11 cellular contexts compared by ENCODE assay signal in genomic region chr17:73261952-73262675, GRCh38. TPM values are rescaled to one million over a fixed set of nuclear protein-coding genes. Genes with fewer than 3 reads are reported as not detected.
DNase-seq lines count a peak whose midpoint lies in the region; ATAC-seq, FAIRE-seq and TF ChIP-seq lines count a peak whose summit lies in the region.
"Had no signal": no experiment of that assay in that cellular context is flagged by ENCODE, and none has a peak within 500 bp of the region (broad histone marks: within the 10 kb centered on the region; RNA-seq: fewer than 3 reads in every experiment).

No MANE protein-coding gene starts in this region.

- TF ChIP-seq POLR2A in K562 (conservative IDR thresholded peaks at IDR 0.05) (no peak), HepG2 (IDR thresholded peaks at IDR 0.05; ENCODE audit: insufficient read depth in 1 of 2, low read depth in 2 of 2, low read length in 2 of 2) (peak; percentile 62 to 87)

- peak; percentile 19; the same call in 2 of the 3 replicates for ATAC-seq in K562
- ATAC-seq in HepG2: peak; percentile 90
- no peak for ATAC-seq in activated T-helper 17 cell treated with anti-CD3 and anti-CD28 coated beads, Interleukin-2, amount 50 U/mL, for 72 hours (replicated peaks)

- H3K9ac ChIP-seq in K562 (ENCODE audit: insufficient read depth in 1 of 2, low read depth in 2 of 2, low read length in 2 of 2) (no peak overlapping the region; a peak in 1 of 4 replicates), HepG2 (ENCODE audit: insufficient read depth, low read depth, low read length) (peak overlapping the region; percentile 87)

- CTCF ChIA-PET in K562 (lab: Yijun Ruan, JAX; ENCODE audit: low intra/inter-chr PET ratio): interaction anchor here (0.6 kb wide), 1 partner anchor 104 kb away, joined by 3 read pairs; no protein-coding TSS in a partner anchor
- CTCF ChIA-PET in HepG2 (lab: Yijun Ruan, JAX; ENCODE audit: low intra/inter-chr PET ratio, low total read pairs): interaction anchor here (1.0 to 1.1 kb wide), 2 partner anchors 49 to 108 kb away, joined by 3 to 4 read pairs; no protein-coding TSS in a partner anchor

- no peak overlapping the region for H3K27ac ChIP-seq in K562 (ENCODE audit: extremely low read depth, low read depth, low read length)
- peak overlapping the region; percentile 98 for H3K27ac ChIP-seq in HepG2 (ENCODE audit: extremely low read length, insufficient read depth, low read length)
- H3K27ac ChIP-seq: 22Rv1 had no signal

- H2AFZ ChIP-seq in K562 (ENCODE audit: low read depth, low read length) (no peak overlapping the region), HepG2 (ENCODE audit: low read length) (no peak overlapping the region)

- FAIRE-seq in K562 (lab: Jason Lieb, UNC) (no peak), HepG2 (lab: Jason Lieb, UNC) (peak; percentile 83)

- H3K36me3 ChIP-seq in K562 (ENCODE audit: control insufficient read depth, insufficient read depth, low read length): no peaks in the 10 kb centered on the region
- H3K36me3 ChIP-seq in HepG2 (replicated peaks in 1 of 2; ENCODE audit: control insufficient read depth in 1 of 2, insufficient read depth in 2 of 2, low read length in 2 of 2): no peaks in the 10 kb centered on the region

- H4K20me1 ChIP-seq in K562 (replicated peaks; ENCODE audit: control insufficient read depth, insufficient read depth, low read length): no peaks in the 10 kb centered on the region
- H4K20me1 ChIP-seq in HepG2 (ENCODE audit: insufficient read depth, low read length): no peaks in the 10 kb centered on the region

- POLR2A ChIA-PET in K562 (lab: Yijun Ruan, JAX): interaction anchor here (0.9 to 1.8 kb wide), 3 partner anchors 14 to 104 kb away, joined by 3 read pairs; no protein-coding TSS in a partner anchor
- POLR2A ChIA-PET in HepG2 (lab: Yijun Ruan, JAX): interaction anchor here (0.9 to 4.3 kb wide), 25 partner anchors 9 to 673 kb away, joined by 3 to 204 read pairs (median 8); partner anchors contain the start of gene CDC42EP4

- H3K27me3 Mint-ChIP-seq in activated T-helper 17 cell treated with anti-CD3 and anti-CD28 coated beads, Interleukin-2, amount 50 U/mL, for 72 hours: no peaks in the 10 kb centered on the region
- H3K27me3 Mint-ChIP-seq: activated naive CD8-positive, alpha-beta T cell treated with anti-CD3 and anti-CD28 coated beads, Interleukin-2, amount 10 ng/mL, durations not matched to agents 7 days and 5 days had no signal

- H3K4me1 ChIP-seq in K562 (replicated peaks in 1 of 2; ENCODE audit: control insufficient read depth in 2 of 2, insufficient read depth in 2 of 2, low read length in 2 of 2): peaks cover 0 to 8% of the 10 kb centered on the region in 2 experiments; a peak in 2 of 5 replicates
- H3K4me1 ChIP-seq in HepG2 (ENCODE audit: insufficient read depth, low read length): peaks cover 74% of the 10 kb centered on the region

- H3K4me2 ChIP-seq in K562 (ENCODE audit: insufficient read depth, low read length) (no peak overlapping the region), HepG2 (ENCODE audit: low read depth, low read length) (peak overlapping the region; percentile 99)

- H3K27me3 ChIP-seq in K562 (ENCODE audit: control insufficient read depth in 2 of 2, insufficient read depth in 2 of 2, low read length in 2 of 2) (peaks cover 0 to 4% of the 10 kb centered on the region in 2 experiments; a peak in 2 of 5 replicates), HepG2 (ENCODE audit: control insufficient read depth in 1 of 2, insufficient read depth in 2 of 2, low read length in 2 of 2) (no peaks in the 10 kb centered on the region)

- H3K9me3 ChIP-seq in K562 (replicated peaks; ENCODE audit: control insufficient read depth, insufficient read depth, low read depth, low read length) (no peaks in the 10 kb centered on the region), HepG2 (ENCODE audit: low read length) (no peaks in the 10 kb centered on the region)

- TF ChIP-seq RAD21 in K562 (CRISPR knock-in tag; conservative IDR thresholded peaks at IDR 0.05 in 1 of 2, IDR thresholded peaks at IDR 0.05 in 1 of 2) (no peak), HepG2 (CRISPR knock-in tag; IDR thresholded peaks at IDR 0.05) (peak; percentile 82)

- no peaks in the 10 kb centered on the region for H3K9me1 ChIP-seq in K562 (ENCODE audit: control insufficient read depth, insufficient read depth, low read length)

- H3K4me1 Mint-ChIP-seq in activated T-helper 17 cell treated with anti-CD3 and anti-CD28 coated beads, Interleukin-2, amount 50 U/mL, for 72 hours: no peaks in the 10 kb centered on the region
- H3K4me1 Mint-ChIP-seq: activated naive CD8-positive, alpha-beta T cell treated with anti-CD3 and anti-CD28 coated beads, Interleukin-2, amount 10 ng/mL, durations not matched to agents 7 days and 5 days had no signal

- in situ Hi-C loops in K562 (cut with MboI): no loop called here
- in situ Hi-C loops in HepG2 (cut with HindIII; ENCODE audit: extremely low pct_ligation_motif_present, low pct_unique_long_range_greater_than_20kb): loop anchor here (5.0 kb wide), 1 partner anchor 50 kb away; the partner anchor contains the start of gene CDC42EP4

- BruUV-seq in K562 (replicated peaks; lab: Mats Ljungman, UMichigan) (no TSS peak), HepG2 (replicated peaks; lab: Mats Ljungman, UMichigan) (TSS peak; percentile 86)

- no peak overlapping the region for H3K4me3 Mint-ChIP-seq in activated T-helper 17 cell treated with anti-CD3 and anti-CD28 coated beads, Interleukin-2, amount 50 U/mL, for 72 hours
- H3K4me3 Mint-ChIP-seq: activated naive CD8-positive, alpha-beta T cell treated with anti-CD3 and anti-CD28 coated beads, Interleukin-2, amount 10 ng/mL, durations not matched to agents 7 days and 5 days had no signal

- H3K9me3 Mint-ChIP-seq in activated T-helper 17 cell treated with anti-CD3 and anti-CD28 coated beads, Interleukin-2, amount 50 U/mL, for 72 hours: no peaks in the 10 kb centered on the region
- H3K9me3 Mint-ChIP-seq: activated naive CD8-positive, alpha-beta T cell treated with anti-CD3 and anti-CD28 coated beads, Interleukin-2, amount 10 ng/mL, durations not matched to agents 7 days and 5 days had no signal

- WGBS in K562 (ENCODE audit: insufficient coverage, low coverage, missing lambda C conversion rate): 24% methylated on average over 18 of the region's 19 CpGs
- 2% methylated on average over 17 of the region's 19 CpGs for WGBS in HepG2 (ENCODE audit: low lambda C conversion rate)

- DNase-seq in DMS153 treated with DMSO at 0.1 percent for 48 hours (lab: John Stamatoyannopoulos, UW; ENCODE audit: unreplicated experiment) (peak; percentile 49), DMS153 (lab: John Stamatoyannopoulos, UW) (no peak), K562 (ENCODE audit: extremely low read depth in 1 of 4, low spot score in 3 of 4) (no peak), HepG2 (ENCODE audit: low spot score) (peak; percentile 93), superior temporal gyrus (ENCODE audit: extremely low spot score) (peak; percentile 84), NCI-H510A treated with DMSO at 0.1 percent for 48 hours (lab: John Stamatoyannopoulos, UW) (no peak)
- DNase-seq in stimulated activated CD4-positive, alpha-beta T cell treated with anti-CD3 and anti-CD28 coated beads, Interleukin-2, amount 100 ng/mL, for 24 hours: no peak
- DNase-seq: activated naive CD8-positive, alpha-beta T cell treated with anti-CD3 and anti-CD28 coated beads, Interleukin-2, amount 10 ng/mL, durations not matched to agents 7 days and 5 days; HCEC 1CT had no signal

- H3K36me3 Mint-ChIP-seq in activated T-helper 17 cell treated with anti-CD3 and anti-CD28 coated beads, Interleukin-2, amount 50 U/mL, for 72 hours (ENCODE audit: low read depth): no peaks in the 10 kb centered on the region
- H3K36me3 Mint-ChIP-seq: activated naive CD8-positive, alpha-beta T cell treated with anti-CD3 and anti-CD28 coated beads, Interleukin-2, amount 10 ng/mL, durations not matched to agents 7 days and 5 days had no signal

- H3K27ac Mint-ChIP-seq in activated T-helper 17 cell treated with anti-CD3 and anti-CD28 coated beads, Interleukin-2, amount 50 U/mL, for 72 hours: no peak overlapping the region
- H3K27ac Mint-ChIP-seq: activated naive CD8-positive, alpha-beta T cell treated with anti-CD3 and anti-CD28 coated beads, Interleukin-2, amount 10 ng/mL, durations not matched to agents 7 days and 5 days had no signal

- TF ChIP-seq EP300 in K562 (IDR thresholded peaks at IDR 0.05; ENCODE audit: low read length): no peak
- TF ChIP-seq EP300 in HepG2 (IDR thresholded peaks at IDR 0.05; ENCODE audit: low read depth in 2 of 2, low read length in 2 of 2): peak; percentile 62 to 73; a peak in 2 of 4 replicates
- TF ChIP-seq EP300 in HepG2 (CRISPR knock-in tag; IDR thresholded peaks at IDR 0.05; ENCODE audit: borderline replicate concordance): peak; percentile 67; the same call in 1 of the 2 replicates

- intact Hi-C loops in K562 (cut with micrococcal nuclease) (no loop called here), HepG2 (cut with micrococcal nuclease; ENCODE audit: unreplicated experiment) (loop anchor here (1.0 kb wide), 3 partner anchors 11 to 46 kb away; no protein-coding TSS in a partner anchor)

- H3K79me2 ChIP-seq in K562 (ENCODE audit: control insufficient read depth, insufficient read depth, low read length) (no peaks in the 10 kb centered on the region), HepG2 (ENCODE audit: insufficient read depth, low read length) (no peaks in the 10 kb centered on the region)

- H3K4me3 ChIP-seq in K562 (no peak overlapping the region), HepG2 (replicated peaks in 1 of 3; ENCODE audit: insufficient read depth in 1 of 3, low read depth in 2 of 3, low read length in 3 of 3) (peak overlapping the region; percentile 54 to 75 (median 63))

- no peak for TF ChIP-seq CTCF in K562 (IDR thresholded peaks at IDR 0.05 in 2 of 3, conservative IDR thresholded peaks at IDR 0.05 in 1 of 3; ENCODE audit: insufficient read depth in 2 of 3, low read depth in 1 of 3, low read length in 3 of 3)
- peak; percentile 78 for TF ChIP-seq CTCF in HepG2 (CRISPR knock-in tag; IDR thresholded peaks at IDR 0.05)

RNA-seq across cellular contexts. Expression of gene CPSF4L, which starts 0.4 kb away (rescaled TPM):
- not detected in 2 replicates for total RNA-seq in K562 (2011; cell fraction: chromatin; rRNA removed; ENCODE audit: low replicate concordance)
- total RNA-seq in K562 (2011; cell fraction: nucleolus; rRNA removed): not detected in 2 replicates
- total RNA-seq in K562 (2011; cell fraction: nucleoplasm; rRNA removed): not detected in 2 replicates
- not detected in 2 replicates for total RNA-seq in K562 (2014; rRNA removed)
- total RNA-seq in K562 (2014; rRNA removed; fragmentation: Illumina TruSeq; extraction: Trizol): not detected in 2 replicates
- not detected in 2 replicates for total RNA-seq in K562 (2015; rRNA removed; fragmentation: Illumina TruSeq; extraction: Trizol)
- total RNA-seq in K562 (2021): not detected in 2 replicates
- not detected in 2 replicates for polyA plus RNA-seq in K562 (2011; rRNA removed)
- not detected in 2 replicates for polyA plus RNA-seq in K562 (2011; cell fraction: cytosol; rRNA removed)
- 0.08 TPM in 1 of 2 replicates, not detected in the other for polyA plus RNA-seq in K562 (2011; cell fraction: nucleus; rRNA removed)
- not detected in 2 replicates for polyA plus RNA-seq in K562 (2012)
- polyA plus RNA-seq in K562 (2014; fragmentation: Illumina TruSeq; extraction: Trizol): not detected in 2 replicates
- polyA plus RNA-seq in K562 (2014; fragmentation: Nextera tagmentation; extraction: Ambion mirVana): not detected
- not detected in 2 replicates for polyA plus RNA-seq in K562 (2014; rRNA removed)
- polyA minus RNA-seq in K562 (2011; rRNA and poly(A)+ RNA removed): not detected in 2 replicates
- polyA minus RNA-seq in K562 (2011; cell fraction: cytosol; rRNA and poly(A)+ RNA removed): not detected in 2 replicates
- not detected in 2 replicates for polyA minus RNA-seq in K562 (2011; cell fraction: nucleus; rRNA and poly(A)+ RNA removed)
- 0.73 and 0.94 TPM in 2 replicates for total RNA-seq in HepG2 (2016; rRNA removed; fragmentation: Illumina TruSeq; extraction: Trizol)
- 1.3 and 1.5 TPM in 2 replicates for total RNA-seq in HepG2 (2016; cell fraction: cytosol; rRNA removed; fragmentation: Illumina TruSeq; extraction: Trizol; ENCODE audit: low read depth)
- total RNA-seq in HepG2 (2016; cell fraction: insoluble cytoplasmic fraction; rRNA removed; fragmentation: Illumina TruSeq; extraction: Trizol): 0.76 and 1.1 TPM in 2 replicates
- total RNA-seq in HepG2 (2016; cell fraction: membrane; rRNA removed; fragmentation: Illumina TruSeq; extraction: Trizol): 1.3 and 1.5 TPM in 2 replicates
- 0.99 and 1.5 TPM in 2 replicates for total RNA-seq in HepG2 (2016; cell fraction: nucleus; rRNA removed; fragmentation: Illumina TruSeq; extraction: Trizol)
- polyA plus RNA-seq in HepG2 (2011; rRNA removed): 1.2 and 1.6 TPM in 2 replicates
- polyA plus RNA-seq in HepG2 (2011; cell fraction: cytosol; rRNA removed): 0.32 and 0.70 TPM in 2 replicates
- 0.21 TPM in 1 of 2 replicates, not detected in the other for polyA plus RNA-seq in HepG2 (2011; cell fraction: nucleus; rRNA removed)
- polyA plus RNA-seq in HepG2 (2012): 0.25 and 0.48 TPM in 2 replicates
- 0.86 and 1.8 TPM in 2 replicates for polyA plus RNA-seq in HepG2 (2016; cell fraction: cytosol; fragmentation: Illumina TruSeq; extraction: Trizol; ENCODE audit: low read depth)
- polyA plus RNA-seq in HepG2 (2016; cell fraction: insoluble cytoplasmic fraction; fragmentation: Illumina TruSeq; extraction: Trizol; ENCODE audit: low read depth): 0.60 and 1.3 TPM in 2 replicates
- polyA plus RNA-seq in HepG2 (2016; cell fraction: membrane; fragmentation: Illumina TruSeq; extraction: Trizol; ENCODE audit: low read depth): 1.3 and 1.5 TPM in 2 replicates
- polyA plus RNA-seq in HepG2 (2016; cell fraction: nucleus; fragmentation: Illumina TruSeq; extraction: Trizol; ENCODE audit: insufficient read depth, low read depth): not detected in 2 replicates
- polyA minus RNA-seq in HepG2 (2011; rRNA and poly(A)+ RNA removed; ENCODE audit: low replicate concordance): 0.42 TPM in 1 of 2 replicates, not detected in the other
- not detected in 2 replicates for polyA minus RNA-seq in HepG2 (2011; cell fraction: cytosol; rRNA and poly(A)+ RNA removed)
- polyA minus RNA-seq in HepG2 (2011; cell fraction: nucleus; rRNA and poly(A)+ RNA removed): 1.3 TPM in 1 of 2 replicates, not detected in the other
- not detected for total RNA-seq in activated T-helper 17 cell treated with anti-CD3 and anti-CD28 coated beads, Interleukin-2, amount 50 U/mL, for 72 hours
- total RNA-seq: activated naive CD8-positive, alpha-beta T cell treated with anti-CD3 and anti-CD28 coated beads, Interleukin-2, amount 10 ng/mL, durations not matched to agents 7 days and 5 days had no signal

RNA-seq across cellular contexts. Expression of gene CDC42EP4, which starts 49.7 kb away (rescaled TPM):
- 19.6 and 53.2 TPM in 2 replicates for total RNA-seq in K562 (2011; cell fraction: chromatin; rRNA removed; ENCODE audit: low replicate concordance)
- total RNA-seq in K562 (2011; cell fraction: nucleolus; rRNA removed): 40.4 and 45.0 TPM in 2 replicates
- total RNA-seq in K562 (2011; cell fraction: nucleoplasm; rRNA removed): 28.5 and 29.0 TPM in 2 replicates
- 16.1 and 19.9 TPM in 2 replicates for total RNA-seq in K562 (2014; rRNA removed)
- 7.4 and 8.0 TPM in 2 replicates for total RNA-seq in K562 (2014; rRNA removed; fragmentation: Illumina TruSeq; extraction: Trizol)
- 15.9 TPM in 2 replicates for total RNA-seq in K562 (2015; rRNA removed; fragmentation: Illumina TruSeq; extraction: Trizol)
- total RNA-seq in K562 (2021): 20.4 and 20.8 TPM in 2 replicates
- polyA plus RNA-seq in K562 (2011; rRNA removed): 8.8 and 12.3 TPM in 2 replicates
- polyA plus RNA-seq in K562 (2011; cell fraction: cytosol; rRNA removed): 9.2 and 35.2 TPM in 2 replicates
- polyA plus RNA-seq in K562 (2011; cell fraction: nucleus; rRNA removed): 9.0 and 12.0 TPM in 2 replicates
- polyA plus RNA-seq in K562 (2012): 19.2 and 20.7 TPM in 2 replicates
- polyA plus RNA-seq in K562 (2014; fragmentation: Illumina TruSeq; extraction: Trizol): 10.2 and 15.3 TPM in 2 replicates
- 1 to 10 TPM in 1 of 2 experiments, under 1 TPM in 1; 0.65 to 1.1 TPM for polyA plus RNA-seq in K562 (2014; fragmentation: Nextera tagmentation; extraction: Ambion mirVana)
- polyA plus RNA-seq in K562 (2014; rRNA removed): 13.3 and 13.4 TPM in 2 replicates
- polyA minus RNA-seq in K562 (2011; rRNA and poly(A)+ RNA removed): 7.4 and 13.8 TPM in 2 replicates
- polyA minus RNA-seq in K562 (2011; cell fraction: cytosol; rRNA and poly(A)+ RNA removed): 14.7 and 19.6 TPM in 2 replicates
- polyA minus RNA-seq in K562 (2011; cell fraction: nucleus; rRNA and poly(A)+ RNA removed): 19.3 and 19.4 TPM in 2 replicates
- 54.0 and 55.0 TPM in 2 replicates for total RNA-seq in HepG2 (2016; rRNA removed; fragmentation: Illumina TruSeq; extraction: Trizol)
- 13.5 and 14.9 TPM in 2 replicates for total RNA-seq in HepG2 (2016; cell fraction: cytosol; rRNA removed; fragmentation: Illumina TruSeq; extraction: Trizol; ENCODE audit: low read depth)
- total RNA-seq in HepG2 (2016; cell fraction: insoluble cytoplasmic fraction; rRNA removed; fragmentation: Illumina TruSeq; extraction: Trizol): 45.9 and 55.1 TPM in 2 replicates
- total RNA-seq in HepG2 (2016; cell fraction: membrane; rRNA removed; fragmentation: Illumina TruSeq; extraction: Trizol): 45.7 and 51.9 TPM in 2 replicates
- total RNA-seq in HepG2 (2016; cell fraction: nucleus; rRNA removed; fragmentation: Illumina TruSeq; extraction: Trizol): 34.9 and 36.1 TPM in 2 replicates
- 19.0 and 21.7 TPM in 2 replicates for polyA plus RNA-seq in HepG2 (2011; rRNA removed)
- 16.2 and 20.1 TPM in 2 replicates for polyA plus RNA-seq in HepG2 (2011; cell fraction: cytosol; rRNA removed)
- 18.6 and 24.3 TPM in 2 replicates for polyA plus RNA-seq in HepG2 (2011; cell fraction: nucleus; rRNA removed)
- 18.4 and 22.4 TPM in 2 replicates for polyA plus RNA-seq in HepG2 (2012)
- 11.7 and 14.2 TPM in 2 replicates for polyA plus RNA-seq in HepG2 (2016; cell fraction: cytosol; fragmentation: Illumina TruSeq; extraction: Trizol; ENCODE audit: low read depth)
- 58.7 and 66.8 TPM in 2 replicates for polyA plus RNA-seq in HepG2 (2016; cell fraction: insoluble cytoplasmic fraction; fragmentation: Illumina TruSeq; extraction: Trizol; ENCODE audit: low read depth)
- polyA plus RNA-seq in HepG2 (2016; cell fraction: membrane; fragmentation: Illumina TruSeq; extraction: Trizol; ENCODE audit: low read depth): 37.7 and 41.8 TPM in 2 replicates
- polyA plus RNA-seq in HepG2 (2016; cell fraction: nucleus; fragmentation: Illumina TruSeq; extraction: Trizol; ENCODE audit: insufficient read depth, low read depth): 41.4 and 43.9 TPM in 2 replicates
- 68.4 and 91.9 TPM in 2 replicates for polyA minus RNA-seq in HepG2 (2011; rRNA and poly(A)+ RNA removed; ENCODE audit: low replicate concordance)
- 25.3 and 26.4 TPM in 2 replicates for polyA minus RNA-seq in HepG2 (2011; cell fraction: cytosol; rRNA and poly(A)+ RNA removed)
- 32.3 and 36.9 TPM in 2 replicates for polyA minus RNA-seq in HepG2 (2011; cell fraction: nucleus; rRNA and poly(A)+ RNA removed)
- 1 to 10 TPM in 1 of 2 donors, under 1 TPM in 1; 0.67 to 2.5 TPM for total RNA-seq in activated T-helper 17 cell treated with anti-CD3 and anti-CD28 coated beads, Interleukin-2, amount 50 U/mL, for 72 hours

Comparison
In these comparisons a context has a peak if more than half of its experiments do, and no peak if none do; other contexts are left out.
1. DNase-seq: peak in DMS153 treated with DMSO at 0.1 percent for 48 hours (single experiment), HepG2 (single experiment) and superior temporal gyrus (single experiment); none in DMS153 (single experiment), K562 (0 of 4), stimulated activated CD4-positive, alpha-beta T cell treated with anti-CD3 and anti-CD28 coated beads, Interleukin-2, amount 100 ng/mL, for 24 hours (0 of 2) and NCI-H510A treated with DMSO at 0.1 percent for 48 hours (single experiment).